In the genomic region with DNA sequence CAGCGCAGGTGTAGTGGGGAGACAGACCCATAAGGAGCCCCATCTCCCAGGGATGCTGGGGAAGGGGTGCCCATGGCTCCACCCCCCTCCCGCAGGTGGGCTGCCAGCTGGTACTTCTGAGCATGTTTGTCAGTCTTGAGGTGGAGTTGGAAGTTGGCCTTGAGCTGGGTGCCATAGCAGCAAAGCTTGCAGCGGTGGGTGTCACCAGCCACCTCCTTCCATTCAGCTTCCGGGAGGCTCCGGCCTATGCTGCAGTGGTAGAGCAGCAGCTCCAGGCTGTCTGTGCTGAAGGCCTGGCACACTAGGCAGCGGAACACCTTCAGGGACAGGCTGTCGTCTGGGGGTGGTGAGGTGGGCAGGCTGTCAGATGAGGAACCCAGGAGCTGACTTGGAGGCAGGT, we compare ENCODE assay signal across 38 cellular contexts. TPM values are rescaled to one million over a fixed set of nuclear protein-coding genes. Genes with fewer than 3 reads are reported as not detected.
"Had no signal": no experiment of that assay in that cellular context is flagged by ENCODE, and none has a peak within 500 bp of the region (broad histone marks: within the 10 kb centered on the region; RNA-seq: fewer than 3 reads in every experiment).

No MANE protein-coding gene starts in this region.

- H3K27ac ChIP-seq: adrenal gland, brain microvascular endothelial cell, coronary artery, esophagus muscularis mucosa, gastroesophageal sphincter, heart right ventricle, WERI-Rb-1 had no signal

- H3K27me3 ChIP-seq: adrenal gland, brain microvascular endothelial cell, esophagus muscularis mucosa, gastroesophageal sphincter, heart right ventricle had no signal

- H3K4me1 ChIP-seq: adrenal gland, esophagus muscularis mucosa, gastroesophageal sphincter had no signal

- H3K36me3 ChIP-seq: adrenal gland, brain microvascular endothelial cell, heart right ventricle, WERI-Rb-1 had no signal

- DNase-seq: activated B cell treated with CpG ODN at 0.5 μM for 24 hours; activated CD4-positive, alpha-beta T cell treated with anti-CD3 and anti-CD28 coated beads for 48 hours; activated CD4-positive, alpha-beta T cell treated with anti-CD3 and anti-CD28 coated beads, Interleukin-2, amount 50 U/mL, for 1 hour; activated CD4-positive, alpha-beta T cell treated with anti-CD3 and anti-CD28 coated beads, Interleukin-2, amount 50 U/mL, for 48 hours; activated CD8-positive, alpha-beta memory T cell treated with anti-CD3 and anti-CD28 coated beads for 24 hours; activated CD8-positive, alpha-beta T cell treated with anti-CD3 and anti-CD28 coated beads for 36 hours; activated effector memory CD4-positive, alpha-beta T cell treated with Interleukin-2 at 50 U/mL for 16 hours; activated gamma-delta T cell treated with Interleukin-2 at 50 U/mL for 16 hours; activated naive CD4-positive, alpha-beta T cell treated with Interleukin-2 at 50 U/mL for 16 hours; activated naive CD8-positive, alpha-beta T cell treated with anti-CD3 and anti-CD28 coated beads for 36 hours; activated naive CD8-positive, alpha-beta T cell treated with anti-CD3 and anti-CD28 coated beads, Interleukin-2, amount 50 U/mL, for 24 hours; activated T-cell treated with anti-CD3 and anti-CD28 coated beads, Interleukin-2, amount 50 U/mL, for 4 hours; adrenal gland; amygdala; aorta; brain microvascular endothelial cell; effector CD4-positive, alpha-beta T cell; effector memory CD8-positive, alpha-beta T cell; erythroblast; foreskin melanocyte; heart right ventricle; T-helper 1 cell; T-helper 17 cell; T1000; WERI-Rb-1 had no signal

- H3K4me3 ChIP-seq: adrenal gland, coronary artery, esophagus muscularis mucosa, gastroesophageal sphincter, heart right ventricle had no signal

- H3K36me3 Mint-ChIP-seq: activated naive CD4-positive, alpha-beta T cell treated with anti-CD3 and anti-CD28 coated beads, Interleukin-2, amount 50 U/mL, for 24 hours; activated naive CD8-positive, alpha-beta T cell treated with anti-CD3 and anti-CD28 coated beads for 36 hours had no signal

- H3K4me1 Mint-ChIP-seq: activated B cell treated with CpG ODN at 0.5 μM for 24 hours; activated naive CD8-positive, alpha-beta T cell treated with anti-CD3 and anti-CD28 coated beads for 36 hours; activated naive CD8-positive, alpha-beta T cell treated with anti-CD3 and anti-CD28 coated beads, Interleukin-2, amount 50 U/mL, for 24 hours; central memory CD8-positive, alpha-beta T cell had no signal

- H3K9me3 ChIP-seq: adrenal gland, esophagus muscularis mucosa, gastroesophageal sphincter, heart right ventricle had no signal

- H3K27ac Mint-ChIP-seq: activated B cell treated with CpG ODN at 0.5 μM for 24 hours; activated CD8-positive, alpha-beta T cell treated with anti-CD3 and anti-CD28 coated beads for 36 hours; activated naive CD4-positive, alpha-beta T cell treated with anti-CD3 and anti-CD28 coated beads, Interleukin-2, amount 50 U/mL, for 24 hours; activated naive CD8-positive, alpha-beta T cell treated with anti-CD3 and anti-CD28 coated beads for 36 hours; activated naive CD8-positive, alpha-beta T cell treated with anti-CD3 and anti-CD28 coated beads, Interleukin-2, amount 50 U/mL, for 24 hours; activated T-helper 17 cell treated with anti-CD3 and anti-CD28 coated beads, Interleukin-2, amount 50 U/mL, for 72 hours; dendritic cell treated with granulocyte-macrophage colony-stimulating factor and Interleukin-4, amounts not matched to agents 40 ng/mL and 50 ng/mL, for 4 days; T-helper 17 cell had no signal

- H3K27me3 Mint-ChIP-seq: activated B cell treated with CpG ODN at 0.5 μM for 24 hours; activated CD8-positive, alpha-beta T cell treated with anti-CD3 and anti-CD28 coated beads for 36 hours; activated naive CD4-positive, alpha-beta T cell treated with anti-CD3 and anti-CD28 coated beads, Interleukin-2, amount 50 U/mL, for 24 hours; activated naive CD8-positive, alpha-beta T cell treated with anti-CD3 and anti-CD28 coated beads for 36 hours; activated naive CD8-positive, alpha-beta T cell treated with anti-CD3 and anti-CD28 coated beads, Interleukin-2, amount 50 U/mL, for 24 hours; activated T-helper 17 cell treated with anti-CD3 and anti-CD28 coated beads, Interleukin-2, amount 50 U/mL, for 72 hours; central memory CD8-positive, alpha-beta T cell; dendritic cell treated with granulocyte-macrophage colony-stimulating factor and Interleukin-4, amounts not matched to agents 40 ng/mL and 50 ng/mL, for 4 days; effector memory CD8-positive, alpha-beta T cell; T-helper 17 cell had no signal

- H3K4me3 Mint-ChIP-seq: activated B cell treated with CpG ODN at 0.5 μM for 24 hours; activated CD8-positive, alpha-beta T cell treated with anti-CD3 and anti-CD28 coated beads for 36 hours; activated naive CD4-positive, alpha-beta T cell treated with anti-CD3 and anti-CD28 coated beads, Interleukin-2, amount 50 U/mL, for 24 hours; activated naive CD8-positive, alpha-beta T cell treated with anti-CD3 and anti-CD28 coated beads for 36 hours; activated naive CD8-positive, alpha-beta T cell treated with anti-CD3 and anti-CD28 coated beads, Interleukin-2, amount 50 U/mL, for 24 hours; activated T-cell treated with anti-CD3 and anti-CD28 coated beads, Interleukin-2, amount 50 U/mL, for 4 hours; activated T-helper 17 cell treated with anti-CD3 and anti-CD28 coated beads, Interleukin-2, amount 50 U/mL, for 72 hours; central memory CD8-positive, alpha-beta T cell; dendritic cell treated with granulocyte-macrophage colony-stimulating factor and Interleukin-4, amounts not matched to agents 40 ng/mL and 50 ng/mL, for 4 days; effector memory CD8-positive, alpha-beta T cell; T-helper 17 cell; T-helper 2 cell treated with Interferon-gamma antibody and Interleukin-4, amounts not matched to agents 5 μg/mL and 100 μg/mL, for 36 hours had no signal

- H3K9me3 Mint-ChIP-seq: activated B cell treated with CpG ODN at 0.5 μM for 24 hours; activated CD8-positive, alpha-beta T cell treated with anti-CD3 and anti-CD28 coated beads for 36 hours; activated naive CD4-positive, alpha-beta T cell treated with anti-CD3 and anti-CD28 coated beads, Interleukin-2, amount 50 U/mL, for 24 hours; activated naive CD8-positive, alpha-beta T cell treated with anti-CD3 and anti-CD28 coated beads for 36 hours; activated naive CD8-positive, alpha-beta T cell treated with anti-CD3 and anti-CD28 coated beads, Interleukin-2, amount 50 U/mL, for 24 hours; activated T-cell treated with anti-CD3 and anti-CD28 coated beads, Interleukin-2, amount 50 U/mL, for 4 hours; activated T-helper 17 cell treated with anti-CD3 and anti-CD28 coated beads, Interleukin-2, amount 50 U/mL, for 72 hours; central memory CD8-positive, alpha-beta T cell; dendritic cell treated with granulocyte-macrophage colony-stimulating factor and Interleukin-4, amounts not matched to agents 40 ng/mL and 50 ng/mL, for 4 days; effector memory CD8-positive, alpha-beta T cell; T-helper 2 cell treated with Interferon-gamma antibody and Interleukin-4, amounts not matched to agents 5 μg/mL and 100 μg/mL, for 36 hours had no signal

- ATAC-seq: activated CD4-positive, CD25-positive, alpha-beta regulatory T cell treated with anti-CD3 and anti-CD28 coated beads, Interleukin-2, amount 50 U/mL, for 24 hours; activated CD8-positive, alpha-beta T cell treated with anti-CD3 and anti-CD28 coated beads for 36 hours; activated naive CD8-positive, alpha-beta T cell treated with anti-CD3 and anti-CD28 coated beads, Interleukin-2, amount 50 U/mL, for 24 hours; activated T-cell treated with anti-CD3 and anti-CD28 coated beads, Interleukin-2, amount 50 U/mL, for 4 hours; activated T-helper 17 cell treated with anti-CD3 and anti-CD28 coated beads, Interleukin-2, amount 50 U/mL, for 72 hours; effector memory CD8-positive, alpha-beta T cell; gastroesophageal sphincter; heart right ventricle; T-helper 17 cell had no signal

RNA-seq across cellular contexts. Expression of gene ZFHX2, which starts 18.9 kb away (rescaled TPM):
- polyA plus RNA-seq: fibroblast of lung had no signal

RNA-seq across cellular contexts. Expression of gene JPH4, which starts 45.9 kb away (rescaled TPM):
- total RNA-seq: activated T-helper 17 cell treated with anti-CD3 and anti-CD28 coated beads, Interleukin-2, amount 50 U/mL, for 72 hours; bronchial epithelial cell; fibroblast of lung; fibroblast of villous mesenchyme; glomerular endothelial cell; T-helper 17 cell had no signal
- polyA plus RNA-seq: fibroblast of lung had no signal
